In the genomic region with DNA sequence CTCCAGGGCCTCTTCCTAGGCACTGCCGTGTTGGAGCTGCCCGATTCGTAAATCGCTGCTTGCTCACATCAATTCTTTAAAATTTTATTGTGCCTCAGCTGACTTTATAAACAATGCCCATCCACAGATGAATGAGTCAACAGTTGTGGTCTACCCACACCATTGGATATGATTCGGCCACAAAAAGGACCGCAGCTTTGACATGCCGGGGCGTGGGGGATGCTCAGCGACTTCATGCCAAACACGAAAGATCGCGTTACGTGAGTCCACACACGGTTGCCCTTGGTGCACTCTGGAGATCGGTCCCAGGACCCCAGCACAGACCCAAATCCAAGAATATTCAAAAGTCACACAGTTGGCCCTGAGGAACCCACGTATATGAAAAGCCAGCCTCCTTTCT, we compare ENCODE assay signal across 19 cellular contexts.
DNase-seq lines count a peak whose midpoint lies in the region; ATAC-seq, FAIRE-seq and TF ChIP-seq lines count a peak whose summit lies in the region.
"Had no signal": no experiment of that assay in that cellular context is flagged by ENCODE, and none has a peak within 500 bp of the region (broad histone marks: within the 10 kb centered on the region; RNA-seq: fewer than 3 reads in every experiment).

No MANE protein-coding gene starts in this region.

- TF ChIP-seq POLR2A in adrenal gland (IDR thresholded peaks at IDR 0.05) (no peak), tibial nerve (IDR thresholded peaks at IDR 0.05) (no peak)

- peaks cover 3% of the 10 kb centered on the region for H3K36me3 Mint-ChIP-seq in endodermal cell (ENCODE audit: low read depth)
- no peaks in the 10 kb centered on the region for H3K36me3 Mint-ChIP-seq in activated naive CD8-positive, alpha-beta T cell treated with anti-CD3 and anti-CD28 coated beads, Interleukin-2, amount 50 U/mL, for 24 hours (ENCODE audit: low read depth)
- H3K36me3 Mint-ChIP-seq: CD4-positive, CD25-positive, alpha-beta regulatory T cell; CD8-positive, alpha-beta memory T cell had no signal

- no peak overlapping the region for H3K27ac ChIP-seq in heart right ventricle
- H3K27ac ChIP-seq in kidney (ENCODE audit: low read depth in 2 of 2, low read length in 2 of 2) = no peak overlapping the region
- H3K27ac ChIP-seq in endodermal cell (ENCODE audit: low read depth, low read length) = no peak overlapping the region
- no peak overlapping the region for H3K27ac ChIP-seq in adrenal gland
- H3K27ac ChIP-seq in tibial nerve = no peak overlapping the region
- H3K27ac ChIP-seq: 22Rv1 had no signal

- no peak for FAIRE-seq in kidney (lab: Jason Lieb, UNC)
- FAIRE-seq: D721Med, GM12892, GM18507 had no signal

- H3K9ac ChIP-seq in kidney (ENCODE audit: low read length in 2 of 2) = no peak overlapping the region
- H3K9ac ChIP-seq in endodermal cell (ENCODE audit: extremely low read depth, low read length, poor library complexity, severe bottlenecking) = no peak overlapping the region

- intact Hi-C loops in Right ventricle myocardium superior (cut with DNase I) = no loop called here
- intact Hi-C loops in heart right ventricle (cut with DNase I) = no loop called here
- intact Hi-C loops in kidney (cut with DNase I) = no loop called here
- intact Hi-C loops in adrenal gland (cut with DNase I) = no loop called here

- H3K4me1 Mint-ChIP-seq in endodermal cell = no peaks in the 10 kb centered on the region
- H3K4me1 Mint-ChIP-seq in activated naive CD8-positive, alpha-beta T cell treated with anti-CD3 and anti-CD28 coated beads, Interleukin-2, amount 50 U/mL, for 24 hours = peaks cover 13% of the 10 kb centered on the region

- 89 to 95% methylated on average over 16 of the region's 16 CpGs for WGBS in heart right ventricle, 2 donors
- WGBS in endodermal cell (ENCODE audit: insufficient coverage in 1 of 2, insufficient read length in 1 of 2), 2 experiments = 93 to 96% methylated on average over 16 of the region's 16 CpGs
- WGBS in adrenal gland, 4 donors = 86 to 94% (median 92%) methylated on average over 16 of the region's 16 CpGs
- WGBS in tibial nerve, 2 donors = 82 to 92% methylated on average over 16 of the region's 16 CpGs

- no peak overlapping the region for H3K4me3 Mint-ChIP-seq in endodermal cell
- no peak overlapping the region for H3K4me3 Mint-ChIP-seq in activated naive CD8-positive, alpha-beta T cell treated with anti-CD3 and anti-CD28 coated beads, Interleukin-2, amount 50 U/mL, for 24 hours
- H3K4me3 Mint-ChIP-seq: CD4-positive, CD25-positive, alpha-beta regulatory T cell; CD8-positive, alpha-beta memory T cell; GM23338; H9 had no signal

- H3K4me1 ChIP-seq in heart right ventricle (no peaks in the 10 kb centered on the region), kidney (ENCODE audit: control insufficient read depth in 1 of 2, insufficient read depth in 1 of 2, low read depth in 1 of 2, low read length in 2 of 2) (no peaks in the 10 kb centered on the region), endodermal cell (ENCODE audit: control insufficient read depth, insufficient read depth, low read length) (no peaks in the 10 kb centered on the region), adrenal gland (replicated peaks in 1 of 2) (peaks cover 25 to 27% of the 10 kb centered on the region in 2 donors), tibial nerve (peaks cover 0 to 10% (median 3%) of the 10 kb centered on the region in 4 donors)

- ATAC-seq in Right ventricle myocardium superior (ENCODE audit: poor library complexity) = no peak
- no peak for ATAC-seq in heart right ventricle
- no peak for ATAC-seq in activated naive CD8-positive, alpha-beta T cell treated with anti-CD3 and anti-CD28 coated beads, Interleukin-2, amount 50 U/mL, for 24 hours
- ATAC-seq: GM23338 had no signal

- H3K9me3 Mint-ChIP-seq in endodermal cell = no peaks in the 10 kb centered on the region
- no peaks in the 10 kb centered on the region for H3K9me3 Mint-ChIP-seq in activated naive CD8-positive, alpha-beta T cell treated with anti-CD3 and anti-CD28 coated beads, Interleukin-2, amount 50 U/mL, for 24 hours
- H3K9me3 Mint-ChIP-seq: GM23338 had no signal

- H3K27me3 Mint-ChIP-seq in endodermal cell (ENCODE audit: insufficient read depth) = no peaks in the 10 kb centered on the region
- H3K27me3 Mint-ChIP-seq in activated naive CD8-positive, alpha-beta T cell treated with anti-CD3 and anti-CD28 coated beads, Interleukin-2, amount 50 U/mL, for 24 hours = peaks cover 19% of the 10 kb centered on the region

- peaks cover 0 to 42% (median 4%) of the 10 kb centered on the region in 7 donors for H3K27me3 ChIP-seq in heart right ventricle
- H3K27me3 ChIP-seq in endodermal cell (ENCODE audit: control insufficient read depth, insufficient read depth, low read length, poor library complexity, severe bottlenecking) = no peaks in the 10 kb centered on the region
- no peaks in the 10 kb centered on the region for H3K27me3 ChIP-seq in adrenal gland
- no peaks in the 10 kb centered on the region for H3K27me3 ChIP-seq in tibial nerve

- H3K27ac Mint-ChIP-seq in endodermal cell = no peak overlapping the region
- no peak overlapping the region for H3K27ac Mint-ChIP-seq in activated naive CD8-positive, alpha-beta T cell treated with anti-CD3 and anti-CD28 coated beads, Interleukin-2, amount 50 U/mL, for 24 hours
- H3K27ac Mint-ChIP-seq: CD4-positive, CD25-positive, alpha-beta regulatory T cell; GM23338 had no signal

- no peak for TF ChIP-seq EP300 in tibial nerve (IDR thresholded peaks at IDR 0.05)

- H3K36me3 ChIP-seq in heart right ventricle = no peaks in the 10 kb centered on the region
- H3K36me3 ChIP-seq in kidney (ENCODE audit: control insufficient read depth in 1 of 2, insufficient read depth in 2 of 2, low read length in 2 of 2) = no peaks in the 10 kb centered on the region
- H3K36me3 ChIP-seq in endodermal cell (ENCODE audit: control insufficient read depth, insufficient read depth, low read length) = no peaks in the 10 kb centered on the region
- no peaks in the 10 kb centered on the region for H3K36me3 ChIP-seq in adrenal gland (replicated peaks in 1 of 2)
- H3K36me3 ChIP-seq in tibial nerve = no peaks in the 10 kb centered on the region

- H3K4me3 ChIP-seq in heart right ventricle (no peak overlapping the region), kidney (ENCODE audit: low read length in 2 of 2) (no peak overlapping the region), endodermal cell (ENCODE audit: low read length) (no peak overlapping the region), adrenal gland (no peak overlapping the region), tibial nerve (no peak overlapping the region)
- H3K4me3 ChIP-seq: GM23338 had no signal

- H3K9me3 ChIP-seq in heart right ventricle (peaks cover 0 to 4% (median 0%) of the 10 kb centered on the region in 11 donors), kidney (ENCODE audit: control insufficient read depth in 1 of 2, low read length in 2 of 2) (no peaks in the 10 kb centered on the region), endodermal cell (ENCODE audit: control insufficient read depth, low read length) (no peaks in the 10 kb centered on the region), adrenal gland (replicated peaks in 1 of 3) (no peaks in the 10 kb centered on the region), tibial nerve (no peaks in the 10 kb centered on the region)

- TF ChIP-seq CTCF in heart right ventricle (IDR thresholded peaks at IDR 0.05) (no peak), kidney (IDR thresholded peaks at IDR 0.05; ENCODE audit: borderline replicate concordance, extremely low read depth, insufficient read depth) (no peak), endodermal cell (conservative IDR thresholded peaks at IDR 0.05) (no peak), adrenal gland (IDR thresholded peaks at IDR 0.05) (no peak), tibial nerve (IDR thresholded peaks at IDR 0.05) (no peak)

- DNase-seq in Right ventricle myocardium superior (peak; percentile 13), heart right ventricle (no peak), MV-4-11 (lab: John Stamatoyannopoulos, UW) (peak; percentile 43), kidney (peak; percentile 40), endodermal cell (no peak), adrenal gland (no peak), tibial nerve (ENCODE audit: low spot score in 2 of 2) (no peak)
- no peak for DNase-seq in activated naive CD8-positive, alpha-beta T cell treated with anti-CD3 and anti-CD28 coated beads, Interleukin-2, amount 50 U/mL, for 24 hours
- DNase-seq: C1 segment of cervical spinal cord; CD4-positive, CD25-positive, alpha-beta regulatory T cell; CD8-positive, alpha-beta memory T cell; COR-L47; GDM1; H9 had no signal

Comparison
In these comparisons a context has a peak if more than half of its experiments do, and no peak if none do; other contexts are left out.
1. DNase-seq: peak in Right ventricle myocardium superior (single experiment), MV-4-11 (single experiment) and kidney (single experiment); none in heart right ventricle (0 of 2), endodermal cell (single experiment), adrenal gland (0 of 7), tibial nerve (0 of 2) and activated naive CD8-positive, alpha-beta T cell treated with anti-CD3 and anti-CD28 coated beads, Interleukin-2, amount 50 U/mL, for 24 hours (single experiment).